2 cellular contexts compared by ENCODE assay signal in genomic region chr7:6528401-6529130, GRCh38.
TF ChIP-seq lines count a peak whose summit lies in the region.

No MANE protein-coding gene starts in this region.

TF ChIP-seq in HEK293, 187 proteins besides CTCF, POLR2A, EP300 and RAD21:
- TF ChIP-seq INSM2 (tag by site-specific recombination; IDR thresholded peaks at IDR 0.05), result no peak
- no peak for TF ChIP-seq ZNF146 (tag by site-specific recombination; IDR thresholded peaks at IDR 0.05)
- no peak for TF ChIP-seq ZBTB26 (tag by site-specific recombination; optimal IDR thresholded peaks at IDR 0.05)
- no peak for TF ChIP-seq ZEB2 (tag by site-specific recombination; IDR thresholded peaks at IDR 0.05)
- no peak for TF ChIP-seq HOXC10 (CRISPR knock-in tag; IDR thresholded peaks at IDR 0.05)
- no peak for TF ChIP-seq KLF9 (tag by site-specific recombination; IDR thresholded peaks at IDR 0.05; ENCODE audit: low read depth)
- TF ChIP-seq HIC1 (tag by site-specific recombination; IDR thresholded peaks at IDR 0.05), result no peak
- TF ChIP-seq EGR2 (tag by site-specific recombination; IDR thresholded peaks at IDR 0.05; ENCODE audit: low read depth), result 0 out of 2 replicates have a peak, but pooled peaks have one; percentile 19
- TF ChIP-seq ZFHX2 (tag by site-specific recombination; conservative IDR thresholded peaks at IDR 0.05), result peak; percentile 30; the same call in 1 of the 2 replicates
- no peak for TF ChIP-seq KLF7 (tag by site-specific recombination; IDR thresholded peaks at IDR 0.05; ENCODE audit: borderline replicate concordance)
- no peak for TF ChIP-seq ZSCAN16 (tag by site-specific recombination; IDR thresholded peaks at IDR 0.05)
- TF ChIP-seq ZSCAN4 (tag by site-specific recombination; IDR thresholded peaks at IDR 0.05), result no peak
- no peak for TF ChIP-seq ZNF214 (tag by site-specific recombination; IDR thresholded peaks at IDR 0.05; ENCODE audit: borderline replicate concordance)
- TF ChIP-seq ZNF555 (tag by site-specific recombination; conservative IDR thresholded peaks at IDR 0.05), result no peak
- 0 out of 2 replicates have a peak, but pooled peaks have one; percentile 20 for TF ChIP-seq SCRT2 (tag by site-specific recombination; IDR thresholded peaks at IDR 0.05)
- TF ChIP-seq OSR2 (tag by site-specific recombination; IDR thresholded peaks at IDR 0.05), result no peak
- no peak for TF ChIP-seq ZNF707 (tag by site-specific recombination; IDR thresholded peaks at IDR 0.05)
- TF ChIP-seq ZNF426 (tag by site-specific recombination; IDR thresholded peaks at IDR 0.05), result no peak
- no peak for TF ChIP-seq ZBTB11 (tag by site-specific recombination; conservative IDR thresholded peaks at IDR 0.05; ENCODE audit: low read depth)
- TF ChIP-seq ZNF624 (tag by site-specific recombination; IDR thresholded peaks at IDR 0.05), result no peak

TF ChIP-seq in H1, 55 proteins besides CTCF, POLR2A, EP300 and RAD21:
- TF ChIP-seq TEAD4 (IDR thresholded peaks at IDR 0.05; ENCODE audit: low read depth, low read length), result no peak
- TF ChIP-seq POLR2AphosphoS5 (IDR thresholded peaks at IDR 0.05; ENCODE audit: low read depth, low read length), result no peak
- TF ChIP-seq CBX5 (IDR thresholded peaks at IDR 0.05; ENCODE audit: low read depth, low read length), result no peak
- no peak for TF ChIP-seq SIX5 (IDR thresholded peaks at IDR 0.05; ENCODE audit: low read depth, low read length)
- no peak for TF ChIP-seq TBP (IDR thresholded peaks at IDR 0.05; ENCODE audit: low read depth, low read length)
- no peak for TF ChIP-seq SP1 (IDR thresholded peaks at IDR 0.05; ENCODE audit: low read depth, low read length)
- TF ChIP-seq YY1 (IDR thresholded peaks at IDR 0.05; ENCODE audit: low read depth, low read length), result no peak
- TF ChIP-seq USF2 (IDR thresholded peaks at IDR 0.05; ENCODE audit: low read length), result no peak
- TF ChIP-seq SUZ12 (IDR thresholded peaks at IDR 0.05; ENCODE audit: low read length), result no peak
- no peak for TF ChIP-seq ZNF274 (IDR thresholded peaks at IDR 0.05; ENCODE audit: borderline replicate concordance, extremely low read depth, low read length)
